21 cellular contexts compared by ENCODE assay signal in the genomic region with DNA sequence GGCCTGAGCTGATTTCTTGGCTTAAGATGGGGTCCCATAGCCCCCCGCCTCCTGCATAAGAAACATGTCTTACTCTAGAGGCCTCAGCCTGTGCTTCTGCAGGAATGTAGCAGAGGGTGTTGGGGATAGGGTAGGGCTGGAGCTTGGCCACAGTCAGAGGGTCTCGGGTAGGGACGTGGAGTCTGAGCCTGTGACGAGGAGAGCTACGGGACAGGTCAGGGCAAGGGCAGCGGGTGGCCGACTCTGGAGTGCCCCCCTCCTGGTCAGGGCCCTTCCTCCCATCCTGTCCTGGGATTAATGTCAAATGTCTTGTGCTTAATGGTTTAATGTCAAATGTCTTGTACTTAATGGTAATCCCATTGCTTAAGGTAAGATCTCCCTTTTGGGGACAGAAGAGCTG.
"Had no signal": no experiment of that assay in that cellular context is flagged by ENCODE, and none has a peak within 500 bp of the region (broad histone marks: within the 10 kb centered on the region; RNA-seq: fewer than 3 reads in every experiment).

No MANE protein-coding gene starts in this region.

- H3K36me3 Mint-ChIP-seq: activated naive CD4-positive, alpha-beta T cell treated with anti-CD3 and anti-CD28 coated beads, Interleukin-2, amount 50 U/mL, for 72 hours; stimulated activated naive B cell treated with anti-CD40 and anti-IgM and Interleukin-4, amounts not matched to agents 10 μg/mL and 1 μg/mL and 100 μg/mL, for 72 hours had no signal

- H3K4me3 Mint-ChIP-seq: activated T-cell treated with anti-CD3 and anti-CD28 coated beads, Interleukin-2, amount 50 U/mL, for 24 hours; activated T-helper 17 cell treated with anti-CD3 and anti-CD28 coated beads, Interleukin-2, amount 50 U/mL, for 72 hours; endodermal cell; stimulated activated naive B cell treated with anti-CD40 and anti-IgM and Interleukin-4, amounts not matched to agents 10 μg/mL and 1 μg/mL and 100 μg/mL, for 72 hours; T-helper 2 cell treated with Interferon-gamma antibody and Interleukin-4, amounts not matched to agents 5 μg/mL and 100 μg/mL, for 36 hours had no signal

- ATAC-seq: activated naive CD4-positive, alpha-beta T cell treated with anti-CD3 and anti-CD28 coated beads, Interleukin-2, amount 50 U/mL, for 72 hours; activated T-helper 17 cell treated with anti-CD3 and anti-CD28 coated beads, Interleukin-2, amount 50 U/mL, for 72 hours; gastrocnemius medialis; right cardiac atrium; stimulated activated naive B cell treated with anti-CD40 and anti-IgM and Interleukin-4, amounts not matched to agents 10 μg/mL and 1 μg/mL and 100 μg/mL, for 72 hours had no signal

- H3K9me3 Mint-ChIP-seq: activated naive CD4-positive, alpha-beta T cell treated with anti-CD3 and anti-CD28 coated beads, Interleukin-2, amount 50 U/mL, for 72 hours; activated T-cell treated with anti-CD3 and anti-CD28 coated beads, Interleukin-2, amount 50 U/mL, for 24 hours; activated T-helper 17 cell treated with anti-CD3 and anti-CD28 coated beads, Interleukin-2, amount 50 U/mL, for 72 hours; endodermal cell; stimulated activated naive B cell treated with anti-CD40 and anti-IgM and Interleukin-4, amounts not matched to agents 10 μg/mL and 1 μg/mL and 100 μg/mL, for 72 hours; T-helper 2 cell treated with Interferon-gamma antibody and Interleukin-4, amounts not matched to agents 5 μg/mL and 100 μg/mL, for 36 hours had no signal

- H3K36me3 ChIP-seq: esophagus squamous epithelium, gastrocnemius medialis, left ventricle myocardium inferior, ovary, transverse colon had no signal

- H3K27me3 ChIP-seq: gastrocnemius medialis, ovary had no signal

- H3K4me3 ChIP-seq: esophagus squamous epithelium, left ventricle myocardium inferior, ovary, transverse colon had no signal

- H3K4me1 Mint-ChIP-seq: activated T-helper 17 cell treated with anti-CD3 and anti-CD28 coated beads, Interleukin-2, amount 50 U/mL, for 72 hours; stimulated activated naive B cell treated with anti-CD40 and anti-IgM and Interleukin-4, amounts not matched to agents 10 μg/mL and 1 μg/mL and 100 μg/mL, for 72 hours had no signal

- H3K27ac ChIP-seq: VCaP had no signal

- H3K9me3 ChIP-seq: esophagus squamous epithelium, gastrocnemius medialis, left ventricle myocardium inferior, ovary, psoas muscle, SK-N-SH, transverse colon had no signal

- DNase-seq: activated CD4-positive, alpha-beta T cell treated with anti-CD3 and anti-CD28 coated beads for 1 hour; activated CD4-positive, alpha-beta T cell treated with anti-CD3 and anti-CD28 coated beads, Interleukin-2, amount 50 U/mL, for 1 hour; activated T-cell treated with anti-CD3 and anti-CD28 coated beads, Interleukin-2, amount 50 U/mL, for 24 hours; cerebellar nuclear complex; cortex of kidney; esophagus squamous epithelium; gastrocnemius medialis; hippocampal formation; left ventricle myocardium inferior; SK-N-SH; stimulated activated CD4-positive, alpha-beta T cell treated with anti-CD3 and anti-CD28 coated beads, Interleukin-2, amount 100 ng/mL, for 24 hours; stimulated activated naive B cell treated with anti-CD40 and anti-IgM and Interleukin-4, amounts not matched to agents 10 μg/mL and 1 μg/mL and 100 μg/mL, for 72 hours; transverse colon had no signal

- H3K27ac Mint-ChIP-seq: activated naive CD4-positive, alpha-beta T cell treated with anti-CD3 and anti-CD28 coated beads, Interleukin-2, amount 50 U/mL, for 72 hours; activated T-cell treated with anti-CD3 and anti-CD28 coated beads, Interleukin-2, amount 50 U/mL, for 24 hours; activated T-helper 17 cell treated with anti-CD3 and anti-CD28 coated beads, Interleukin-2, amount 50 U/mL, for 72 hours; endodermal cell; stimulated activated naive B cell treated with anti-CD40 and anti-IgM and Interleukin-4, amounts not matched to agents 10 μg/mL and 1 μg/mL and 100 μg/mL, for 72 hours; T-helper 2 cell treated with Interferon-gamma antibody and Interleukin-4, amounts not matched to agents 5 μg/mL and 100 μg/mL, for 36 hours had no signal
